Comparison of ENCODE assay signal across 2 cellular contexts in genomic region chr7:27750336-27750735, GRCh38.
TF ChIP-seq lines count a peak whose summit lies in the region.

No MANE protein-coding gene starts in this region.

TF ChIP-seq in endothelial cell of umbilical vein, 7 proteins besides CTCF, POLR2A, EP300 and RAD21:
- TF ChIP-seq JUN (IDR thresholded peaks at IDR 0.05; ENCODE audit: borderline replicate concordance, insufficient read depth, insufficient read length, low read depth), result no peak
- TF ChIP-seq POLR2AphosphoS5 (IDR thresholded peaks at IDR 0.05; ENCODE audit: insufficient read depth, low read depth, low read length), result no peak
TF ChIP-seq in endothelial cell of umbilical vein: peak in this region for 0.

TF ChIP-seq in HepG2, 621 proteins besides CTCF, POLR2A, EP300 and RAD21:
- no peak for TF ChIP-seq SP140L (CRISPR knock-in tag; IDR thresholded peaks at IDR 0.05; ENCODE audit: borderline replicate concordance)
- no peak for TF ChIP-seq ISX (CRISPR knock-in tag; conservative IDR thresholded peaks at IDR 0.05)
- no peak for TF ChIP-seq RELA (CRISPR knock-in tag; IDR thresholded peaks at IDR 0.05)
- no peak for TF ChIP-seq MBNL3 (CRISPR knock-in tag; conservative IDR thresholded peaks at IDR 0.05)
- no peak for TF ChIP-seq ZNF362 (CRISPR knock-in tag; IDR thresholded peaks at IDR 0.05; ENCODE audit: borderline replicate concordance)
- no peak for TF ChIP-seq HCFC1 (IDR thresholded peaks at IDR 0.05; ENCODE audit: low read depth, low read length)
- TF ChIP-seq RBM39 (IDR thresholded peaks at IDR 0.05; ENCODE audit: low read depth, low read length, poor library complexity, severe bottlenecking), result no peak
- no peak for TF ChIP-seq MAFK (conservative IDR thresholded peaks at IDR 0.05 in 1 of 2, IDR thresholded peaks at IDR 0.05 in 1 of 2; ENCODE audit: low read length in 2 of 2)
- no peak for TF ChIP-seq FOXO1 (CRISPR knock-in tag; IDR thresholded peaks at IDR 0.05)
- TF ChIP-seq ZNF280B (CRISPR knock-in tag; IDR thresholded peaks at IDR 0.05; ENCODE audit: borderline replicate concordance), result no peak
- TF ChIP-seq ZBTB20 (CRISPR knock-in tag; IDR thresholded peaks at IDR 0.05; ENCODE audit: borderline replicate concordance, low read depth), result no peak
- no peak for TF ChIP-seq ZNF570 (CRISPR knock-in tag; IDR thresholded peaks at IDR 0.05; ENCODE audit: borderline replicate concordance)
- TF ChIP-seq ZNF224 (CRISPR knock-in tag; IDR thresholded peaks at IDR 0.05), result no peak
- no peak for TF ChIP-seq ZNF878 (CRISPR knock-in tag; IDR thresholded peaks at IDR 0.05)
- TF ChIP-seq NFKBIZ (CRISPR knock-in tag; IDR thresholded peaks at IDR 0.05), result no peak
- no peak for TF ChIP-seq MZF1 (CRISPR knock-in tag; IDR thresholded peaks at IDR 0.05; ENCODE audit: borderline replicate concordance)
- TF ChIP-seq ZNF781 (CRISPR knock-in tag; IDR thresholded peaks at IDR 0.05; ENCODE audit: borderline replicate concordance, not compliant biosample characterization), result no peak
- TF ChIP-seq CENPX (CRISPR knock-in tag; IDR thresholded peaks at IDR 0.05), result no peak
- TF ChIP-seq NFRKB (IDR thresholded peaks at IDR 0.05), result no peak
- no peak for TF ChIP-seq KLF13 (CRISPR knock-in tag; IDR thresholded peaks at IDR 0.05)
TF ChIP-seq in HepG2: peak in this region for 0.
